34 cellular contexts compared by ENCODE assay signal in genomic region chrX:150790021-150790420, GRCh38.
DNase-seq lines count a peak whose midpoint lies in the region; ATAC-seq, FAIRE-seq and TF ChIP-seq lines count a peak whose summit lies in the region.
"Had no signal": no experiment of that assay in that cellular context is flagged by ENCODE, and none has a peak within 500 bp of the region (broad histone marks: within the 10 kb centered on the region; RNA-seq: fewer than 3 reads in every experiment).

No MANE protein-coding gene starts in this region.

- no peaks in the 10 kb centered on the region for H3K27me3 ChIP-seq in smooth muscle cell (ENCODE audit: low read depth)
- H3K27me3 ChIP-seq: BLaER1, gastroesophageal sphincter, hepatocyte, upper lobe of left lung had no signal

- H3K9me3 Mint-ChIP-seq in activated T-helper 17 cell treated with anti-CD3 and anti-CD28 coated beads, Interleukin-2, amount 50 U/mL, for 72 hours: no peaks in the 10 kb centered on the region
- H3K9me3 Mint-ChIP-seq in chondrocyte (ENCODE audit: low read depth): peaks cover 12% of the 10 kb centered on the region
- H3K9me3 Mint-ChIP-seq: activated naive CD4-positive, alpha-beta T cell treated with anti-CD3 and anti-CD28 coated beads for 36 hours; stimulated activated effector memory CD8-positive, alpha-beta T cell treated with anti-CD3 and anti-CD28 coated beads, Interleukin-12 subunit alpha, Interleukin-12 subunit beta, amount 100 ng/mL, for 72 hours had no signal

- no peaks in the 10 kb centered on the region for H3F3A ChIP-seq in smooth muscle cell (ENCODE audit: low read depth)

- H3K27me3 Mint-ChIP-seq in activated T-helper 17 cell treated with anti-CD3 and anti-CD28 coated beads, Interleukin-2, amount 50 U/mL, for 72 hours: no peaks in the 10 kb centered on the region
- H3K27me3 Mint-ChIP-seq in chondrocyte (ENCODE audit: low read depth): no peaks in the 10 kb centered on the region
- H3K27me3 Mint-ChIP-seq: T-helper 17 cell had no signal

- H3K4me1 ChIP-seq in smooth muscle cell (ENCODE audit: low read depth): no peaks in the 10 kb centered on the region
- H3K4me1 ChIP-seq: BLaER1, gastroesophageal sphincter, upper lobe of left lung had no signal

- peaks cover 12% of the 10 kb centered on the region for H3K36me3 ChIP-seq in smooth muscle cell (ENCODE audit: low read depth)

- H3K27ac ChIP-seq in smooth muscle cell (ENCODE audit: low read depth): no peak overlapping the region
- H3K27ac ChIP-seq: BLaER1, gastroesophageal sphincter, hepatocyte, HL-60, upper lobe of left lung had no signal

- H3K4me2 ChIP-seq in smooth muscle cell: no peak overlapping the region
- H3K4me2 ChIP-seq: BLaER1, hepatocyte, SK-N-SH had no signal

- H3K27ac Mint-ChIP-seq in activated T-helper 17 cell treated with anti-CD3 and anti-CD28 coated beads, Interleukin-2, amount 50 U/mL, for 72 hours: no peak overlapping the region
- no peak overlapping the region for H3K27ac Mint-ChIP-seq in chondrocyte (ENCODE audit: unreplicated experiment)
- H3K27ac Mint-ChIP-seq: activated naive CD4-positive, alpha-beta T cell treated with anti-CD3 and anti-CD28 coated beads for 36 hours; nephron; stimulated activated effector memory CD8-positive, alpha-beta T cell treated with anti-CD3 and anti-CD28 coated beads, Interleukin-12 subunit alpha, Interleukin-12 subunit beta, amount 100 ng/mL, for 72 hours; T-helper 17 cell had no signal

- no peaks in the 10 kb centered on the region for H4K20me1 ChIP-seq in smooth muscle cell (ENCODE audit: low read depth)
- H4K20me1 ChIP-seq: BLaER1 had no signal

- no peak for DNase-seq in GM18507 (ENCODE audit: extremely low spot score, insufficient read length, low read depth)
- DNase-seq in smooth muscle cell (lab: John Stamatoyannopoulos, UW; ENCODE audit: unreplicated experiment): no peak
- DNase-seq in anterior cingulate cortex (lab: John Stamatoyannopoulos, UW): no peak
- no peak for DNase-seq in chondrocyte (ENCODE audit: low spot score)
- DNase-seq: activated CD4-positive, alpha-beta T cell treated with anti-CD3 and anti-CD28 coated beads, Interleukin-2, amount 50 U/mL, for 48 hours; activated CD8-positive, alpha-beta memory T cell treated with anti-CD3 and anti-CD28 coated beads, Interleukin-2, amount 50 U/mL, for 4 hours; activated naive CD4-positive, alpha-beta T cell treated with anti-CD3 and anti-CD28 coated beads for 36 hours; amniotic stem cell; DMS153; effector CD4-positive, alpha-beta T cell; Karpas-422; left cardiac atrium; mammary epithelial cell; NCI-H1436; NCI-H2081 treated with DMSO at 0.1 percent for 48 hours; NCI-H2227 treated with DMSO at 0.1 percent for 48 hours; NCI-H526; SK-N-SH; substantia nigra; T-helper 17 cell; upper lobe of left lung had no signal

- peaks cover 51% of the 10 kb centered on the region for H3K36me3 Mint-ChIP-seq in activated T-helper 17 cell treated with anti-CD3 and anti-CD28 coated beads, Interleukin-2, amount 50 U/mL, for 72 hours (ENCODE audit: low read depth)
- peaks cover 26% of the 10 kb centered on the region for H3K36me3 Mint-ChIP-seq in chondrocyte (ENCODE audit: low read depth)

- no peaks in the 10 kb centered on the region for H3K4me1 Mint-ChIP-seq in activated T-helper 17 cell treated with anti-CD3 and anti-CD28 coated beads, Interleukin-2, amount 50 U/mL, for 72 hours
- H3K4me1 Mint-ChIP-seq in chondrocyte (ENCODE audit: low read depth): no peaks in the 10 kb centered on the region
- H3K4me1 Mint-ChIP-seq: nephron; stimulated activated effector memory CD8-positive, alpha-beta T cell treated with anti-CD3 and anti-CD28 coated beads, Interleukin-12 subunit alpha, Interleukin-12 subunit beta, amount 100 ng/mL, for 72 hours; T-helper 17 cell had no signal

- H3K4me3 Mint-ChIP-seq in activated T-helper 17 cell treated with anti-CD3 and anti-CD28 coated beads, Interleukin-2, amount 50 U/mL, for 72 hours: no peak overlapping the region
- H3K4me3 Mint-ChIP-seq in chondrocyte (ENCODE audit: unreplicated experiment): no peak overlapping the region
- H3K4me3 Mint-ChIP-seq: activated naive CD4-positive, alpha-beta T cell treated with anti-CD3 and anti-CD28 coated beads for 36 hours; nephron; stimulated activated effector memory CD8-positive, alpha-beta T cell treated with anti-CD3 and anti-CD28 coated beads, Interleukin-12 subunit alpha, Interleukin-12 subunit beta, amount 100 ng/mL, for 72 hours; T-helper 17 cell had no signal

- H2AFZ ChIP-seq in smooth muscle cell (ENCODE audit: low read depth): no peak overlapping the region
- H2AFZ ChIP-seq: hepatocyte had no signal

- WGBS in smooth muscle cell (ENCODE audit: low lambda C conversion rate): 94% methylated on average over 1 of the region's 1 CpG

- H3K79me2 ChIP-seq in smooth muscle cell (ENCODE audit: low read depth): no peaks in the 10 kb centered on the region
- H3K79me2 ChIP-seq: hepatocyte had no signal

- no peak for TF ChIP-seq CTCF in smooth muscle cell (IDR thresholded peaks at IDR 0.05; ENCODE audit: borderline replicate concordance, insufficient read depth, poor library complexity, severe bottlenecking)
- no peak for TF ChIP-seq CTCF in chondrocyte (IDR thresholded peaks at IDR 0.05)

- no peak overlapping the region for H3K4me3 ChIP-seq in smooth muscle cell
- H3K4me3 ChIP-seq: BLaER1, gastroesophageal sphincter, hepatocyte, upper lobe of left lung had no signal

- ATAC-seq in GM19395 (IDR thresholded peaks at IDR 0.05; ENCODE audit: unreplicated experiment) (peak; percentile 84), HG02870 (IDR thresholded peaks at IDR 0.05; ENCODE audit: unreplicated experiment) (peak; percentile 93)
- ATAC-seq in activated T-helper 17 cell treated with anti-CD3 and anti-CD28 coated beads, Interleukin-2, amount 50 U/mL, for 72 hours (replicated peaks): peak; percentile 75
- ATAC-seq: gastroesophageal sphincter; HCT116; left cardiac atrium; Right ventricle myocardium inferior; stimulated activated effector memory CD8-positive, alpha-beta T cell treated with anti-CD3 and anti-CD28 coated beads, Interleukin-12 subunit alpha, Interleukin-12 subunit beta, amount 100 ng/mL, for 72 hours; T-helper 17 cell had no signal

- H3K9ac ChIP-seq in smooth muscle cell (ENCODE audit: low read depth): no peak overlapping the region
- H3K9ac ChIP-seq: BLaER1, SK-N-SH had no signal

- H3K9me3 ChIP-seq in smooth muscle cell (replicated peaks; ENCODE audit: low read depth): no peaks in the 10 kb centered on the region
- H3K9me3 ChIP-seq: BLaER1, gastroesophageal sphincter, SK-N-SH, upper lobe of left lung had no signal

- peak; percentile 18 for FAIRE-seq in GM18507 (lab: Jason Lieb, UNC)
- FAIRE-seq: GM12891, TTC549 had no signal
